Comparison of ENCODE assay signal across 1 cellular context in genomic region chr17:10803830-10804498, GRCh38.
TF ChIP-seq lines count a peak whose summit lies in the region.

Gene TMEM238L, minus strand, starts transcription at chr17:10804099. Its CDS starts 136 bp downstream, at chr17:10803963.

TF ChIP-seq in SK-N-SH treated with all-trans-retinoic acid at 6 μM for 48 hours, 23 proteins besides CTCF, POLR2A, EP300 and RAD21 (continued from another document):
- no peak for TF ChIP-seq PATZ1 (CRISPR knock-in tag; IDR thresholded peaks at IDR 0.05; ENCODE audit: borderline replicate concordance)
- TF ChIP-seq CSRNP3 (CRISPR knock-in tag; IDR thresholded peaks at IDR 0.05) = no peak
- TF ChIP-seq CSDC2 (CRISPR knock-in tag; IDR thresholded peaks at IDR 0.05) = no peak
